In genomic region chr6:3849681-3850450, GRCh38 we compare ENCODE assay signal across 8 cellular contexts. TPM values are rescaled to one million over a fixed set of nuclear protein-coding genes. Genes with fewer than 3 reads are reported as not detected.
DNase-seq lines count a peak whose midpoint lies in the region; ATAC-seq and TF ChIP-seq lines count a peak whose summit lies in the region.

No MANE protein-coding gene starts in this region.

- peak overlapping the region; percentile 55 to 63 for H3K4me3 ChIP-seq in foreskin fibroblast (ENCODE audit: low read depth in 1 of 2, low read length in 2 of 2)
- peak overlapping the region; percentile 31 to 38 for H3K4me3 ChIP-seq in prostate gland

- TF ChIP-seq CTCF in VCaP (conservative IDR thresholded peaks at IDR 0.05) (no peak), foreskin fibroblast (IDR thresholded peaks at IDR 0.05; ENCODE audit: low read depth, low read length) (no peak), prostate gland (IDR thresholded peaks at IDR 0.05) (no peak)

- no peak for TF ChIP-seq POLR2A in prostate gland (IDR thresholded peaks at IDR 0.05)

- 82% methylated on average over 68 of the region's 73 CpGs for WGBS in prostate gland

- intact Hi-C loops in prostate gland (cut with DNase I): loop anchor here (1.0 to 10.0 kb wide), 3 partner anchors 83 to 135 kb away; partner anchors contain the start of gene PXDC1

- no peaks in the 10 kb centered on the region for H3K4me1 ChIP-seq in prostate gland (replicated peaks)

- no peaks in the 10 kb centered on the region for H3K27me3 ChIP-seq in prostate gland (replicated peaks; ENCODE audit: insufficient read depth)

- H3K9me3 ChIP-seq in prostate gland: no peaks in the 10 kb centered on the region

- H3K27ac ChIP-seq in VCaP: peak overlapping the region; percentile 51; the same call in 1 of the 2 replicates
- peak overlapping the region; percentile 47 to 64 for H3K27ac ChIP-seq in prostate gland

- DNase-seq in foreskin fibroblast (peak in 1 of 2 donors; percentile 30), prostate gland (ENCODE audit: low spot score) (no peak), cerebellar nuclear complex (lab: John Stamatoyannopoulos, UW) (no peak), ureter (ENCODE audit: low spot score) (no peak)

- H3K36me3 ChIP-seq in prostate gland: no peaks in the 10 kb centered on the region

- ATAC-seq in GM19395 (IDR thresholded peaks at IDR 0.05; ENCODE audit: unreplicated experiment) (peak; percentile 4), GM18870 (IDR thresholded peaks at IDR 0.05; ENCODE audit: unreplicated experiment) (no peak), GM21619 (IDR thresholded peaks at IDR 0.05; ENCODE audit: unreplicated experiment) (no peak)

RNA-seq across cellular contexts. Expression of gene FAM50B, which starts 0.7 kb away (rescaled TPM):
- total RNA-seq in prostate gland: 10 to 100 TPM; 14.2 to 36.4 TPM
- 10.7 TPM for total RNA-seq in ureter
